2 cellular contexts compared by ENCODE assay signal in the genomic region with DNA sequence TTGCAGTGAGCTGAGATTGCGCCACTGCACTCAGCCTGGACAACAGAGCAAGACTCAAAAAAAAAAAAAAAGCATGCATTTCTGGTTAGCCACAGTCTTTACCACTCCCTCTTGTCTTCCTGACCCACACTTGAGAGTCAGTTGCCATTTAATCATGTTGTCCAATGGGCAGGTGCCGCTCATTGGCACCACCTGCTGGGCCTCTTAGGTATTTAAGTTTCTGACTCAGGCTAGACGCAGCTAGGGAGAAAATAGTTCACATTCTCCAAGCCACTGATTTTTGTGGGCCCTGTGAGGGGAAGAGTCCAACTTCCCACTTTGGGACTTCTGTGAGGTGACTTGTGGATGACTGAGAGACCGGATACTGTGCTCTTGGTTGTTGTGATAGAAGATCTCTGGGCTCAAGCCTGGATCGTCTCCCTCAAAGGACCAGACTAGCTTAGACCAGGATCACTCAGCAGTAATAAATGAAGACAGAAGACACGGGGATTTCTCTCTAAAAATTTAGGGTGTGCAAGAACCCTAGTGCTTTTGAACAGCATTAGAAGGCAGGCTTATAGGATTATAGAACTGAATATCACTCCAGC.
TF ChIP-seq lines count a peak whose summit lies in the region.

No MANE protein-coding gene starts in this region.

TF ChIP-seq in A549, 52 proteins besides CTCF, POLR2A, EP300 and RAD21 (continued from another document):
- TF ChIP-seq, protein P1, sequence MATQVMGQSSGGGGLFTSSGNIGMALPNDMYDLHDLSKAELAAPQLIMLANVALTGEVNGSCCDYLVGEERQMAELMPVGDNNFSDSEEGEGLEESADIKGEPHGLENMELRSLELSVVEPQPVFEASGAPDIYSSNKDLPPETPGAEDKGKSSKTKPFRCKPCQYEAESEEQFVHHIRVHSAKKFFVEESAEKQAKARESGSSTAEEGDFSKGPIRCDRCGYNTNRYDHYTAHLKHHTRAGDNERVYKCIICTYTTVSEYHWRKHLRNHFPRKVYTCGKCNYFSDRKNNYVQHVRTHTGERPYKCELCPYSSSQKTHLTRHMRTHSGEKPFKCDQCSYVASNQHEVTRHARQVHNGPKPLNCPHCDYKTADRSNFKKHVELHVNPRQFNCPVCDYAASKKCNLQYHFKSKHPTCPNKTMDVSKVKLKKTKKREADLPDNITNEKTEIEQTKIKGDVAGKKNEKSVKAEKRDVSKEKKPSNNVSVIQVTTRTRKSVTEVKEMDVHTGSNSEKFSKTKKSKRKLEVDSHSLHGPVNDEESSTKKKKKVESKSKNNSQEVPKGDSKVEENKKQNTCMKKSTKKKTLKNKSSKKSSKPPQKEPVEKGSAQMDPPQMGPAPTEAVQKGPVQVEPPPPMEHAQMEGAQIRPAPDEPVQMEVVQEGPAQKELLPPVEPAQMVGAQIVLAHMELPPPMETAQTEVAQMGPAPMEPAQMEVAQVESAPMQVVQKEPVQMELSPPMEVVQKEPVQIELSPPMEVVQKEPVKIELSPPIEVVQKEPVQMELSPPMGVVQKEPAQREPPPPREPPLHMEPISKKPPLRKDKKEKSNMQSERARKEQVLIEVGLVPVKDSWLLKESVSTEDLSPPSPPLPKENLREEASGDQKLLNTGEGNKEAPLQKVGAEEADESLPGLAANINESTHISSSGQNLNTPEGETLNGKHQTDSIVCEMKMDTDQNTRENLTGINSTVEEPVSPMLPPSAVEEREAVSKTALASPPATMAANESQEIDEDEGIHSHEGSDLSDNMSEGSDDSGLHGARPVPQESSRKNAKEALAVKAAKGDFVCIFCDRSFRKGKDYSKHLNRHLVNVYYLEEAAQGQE (IDR thresholded peaks at IDR 0.05) = no peak
- TF ChIP-seq FOXS1 (CRISPR knock-in tag; IDR thresholded peaks at IDR 0.05) (no peak), TP53 (CRISPR knock-in tag; IDR thresholded peaks at IDR 0.05) (no peak), MAZ (IDR thresholded peaks at IDR 0.05; ENCODE audit: borderline replicate concordance, low read depth, low read length) (no peak), RARB (CRISPR knock-in tag; IDR thresholded peaks at IDR 0.05) (no peak), HOXB5 (CRISPR knock-in tag; IDR thresholded peaks at IDR 0.05) (no peak)
- TF ChIP-seq, protein P2, sequence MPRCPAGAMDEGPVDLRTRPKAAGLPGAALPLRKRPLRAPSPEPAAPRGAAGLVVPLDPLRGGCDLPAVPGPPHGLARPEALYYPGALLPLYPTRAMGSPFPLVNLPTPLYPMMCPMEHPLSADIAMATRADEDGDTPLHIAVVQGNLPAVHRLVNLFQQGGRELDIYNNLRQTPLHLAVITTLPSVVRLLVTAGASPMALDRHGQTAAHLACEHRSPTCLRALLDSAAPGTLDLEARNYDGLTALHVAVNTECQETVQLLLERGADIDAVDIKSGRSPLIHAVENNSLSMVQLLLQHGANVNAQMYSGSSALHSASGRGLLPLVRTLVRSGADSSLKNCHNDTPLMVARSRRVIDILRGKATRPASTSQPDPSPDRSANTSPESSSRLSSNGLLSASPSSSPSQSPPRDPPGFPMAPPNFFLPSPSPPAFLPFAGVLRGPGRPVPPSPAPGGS (IDR thresholded peaks at IDR 0.05) = no peak
- TF ChIP-seq, protein P3, sequence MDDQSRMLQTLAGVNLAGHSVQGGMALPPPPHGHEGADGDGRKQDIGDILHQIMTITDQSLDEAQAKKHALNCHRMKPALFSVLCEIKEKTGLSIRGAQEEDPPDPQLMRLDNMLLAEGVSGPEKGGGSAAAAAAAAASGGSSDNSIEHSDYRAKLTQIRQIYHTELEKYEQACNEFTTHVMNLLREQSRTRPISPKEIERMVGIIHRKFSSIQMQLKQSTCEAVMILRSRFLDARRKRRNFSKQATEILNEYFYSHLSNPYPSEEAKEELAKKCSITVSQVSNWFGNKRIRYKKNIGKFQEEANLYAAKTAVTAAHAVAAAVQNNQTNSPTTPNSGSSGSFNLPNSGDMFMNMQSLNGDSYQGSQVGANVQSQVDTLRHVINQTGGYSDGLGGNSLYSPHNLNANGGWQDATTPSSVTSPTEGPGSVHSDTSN (IDR thresholded peaks at IDR 0.05) = no peak

TF ChIP-seq in SK-N-SH treated with all-trans-retinoic acid at 6 μM for 48 hours, 23 proteins besides CTCF, POLR2A, EP300 and RAD21 (continued from another document):
- TF ChIP-seq, protein P4, sequence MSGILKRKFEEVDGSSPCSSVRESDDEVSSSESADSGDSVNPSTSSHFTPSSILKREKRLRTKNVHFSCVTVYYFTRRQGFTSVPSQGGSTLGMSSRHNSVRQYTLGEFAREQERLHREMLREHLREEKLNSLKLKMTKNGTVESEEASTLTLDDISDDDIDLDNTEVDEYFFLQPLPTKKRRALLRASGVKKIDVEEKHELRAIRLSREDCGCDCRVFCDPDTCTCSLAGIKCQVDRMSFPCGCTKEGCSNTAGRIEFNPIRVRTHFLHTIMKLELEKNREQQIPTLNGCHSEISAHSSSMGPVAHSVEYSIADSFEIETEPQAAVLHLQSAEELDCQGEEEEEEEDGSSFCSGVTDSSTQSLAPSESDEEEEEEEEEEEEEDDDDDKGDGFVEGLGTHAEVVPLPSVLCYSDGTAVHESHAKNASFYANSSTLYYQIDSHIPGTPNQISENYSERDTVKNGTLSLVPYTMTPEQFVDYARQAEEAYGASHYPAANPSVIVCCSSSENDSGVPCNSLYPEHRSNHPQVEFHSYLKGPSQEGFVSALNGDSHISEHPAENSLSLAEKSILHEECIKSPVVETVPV (CRISPR knock-in tag; IDR thresholded peaks at IDR 0.05) = no peak
- no peak for TF ChIP-seq TCF4 (CRISPR knock-in tag; IDR thresholded peaks at IDR 0.05; ENCODE audit: borderline replicate concordance)
- TF ChIP-seq TOX (CRISPR knock-in tag; IDR thresholded peaks at IDR 0.05; ENCODE audit: borderline replicate concordance) = no peak
TF ChIP-seq in SK-N-SH treated with all-trans-retinoic acid at 6 μM for 48 hours: peak in this region for 0.
